In genomic region chr10:59906417-59907202, GRCh38 we compare ENCODE assay signal across 1 cellular context.
TF ChIP-seq lines count a peak whose summit lies in the region.

Gene CCDC6, minus strand, starts transcription at chr10:59906556. Its CDS starts 132 bp downstream, at chr10:59906424.

TF ChIP-seq in K562, 482 proteins besides CTCF, POLR2A, EP300 and RAD21 (continued from another document and continues in another):
- TF ChIP-seq RNF219 (CRISPR knock-in tag; IDR thresholded peaks at IDR 0.05), result no peak
- TF ChIP-seq RREB1 (CRISPR knock-in tag; IDR thresholded peaks at IDR 0.05), result peak; percentile 94
- peak; percentile 35; the same call in 1 of the 2 replicates for TF ChIP-seq HSF4 (CRISPR knock-in tag; IDR thresholded peaks at IDR 0.05; ENCODE audit: borderline replicate concordance)
- peak; percentile 65; the same call in 1 of the 2 replicates for TF ChIP-seq PHF8 (IDR thresholded peaks at IDR 0.05; ENCODE audit: borderline replicate concordance, low read length)
- TF ChIP-seq IRF1 (CRISPR knock-in tag; IDR thresholded peaks at IDR 0.05; ENCODE audit: borderline replicate concordance), result no peak
- no peak for TF ChIP-seq ZNF586 (CRISPR knock-in tag; conservative IDR thresholded peaks at IDR 0.05)
- 0 out of 2 replicates have a peak, but pooled peaks have one; percentile 47 for TF ChIP-seq E2F3 (CRISPR knock-in tag; IDR thresholded peaks at IDR 0.05)
- TF ChIP-seq ZC3H8 (IDR thresholded peaks at IDR 0.05), result no peak
- peak; percentile 56 for TF ChIP-seq FOXP1 (CRISPR knock-in tag; IDR thresholded peaks at IDR 0.05)
- TF ChIP-seq FOXM1 (IDR thresholded peaks at IDR 0.05; ENCODE audit: low read depth), result no peak
- 0 out of 2 replicates have a peak, but pooled peaks have one; percentile 53 for TF ChIP-seq FOXM1 (CRISPR knock-in tag; IDR thresholded peaks at IDR 0.05; ENCODE audit: low read depth)
- peak; percentile 5 for TF ChIP-seq DACH1 (IDR thresholded peaks at IDR 0.05; ENCODE audit: partially characterized antibody)
- no peak for TF ChIP-seq PTTG1 (tag; IDR thresholded peaks at IDR 0.05; ENCODE audit: low read depth)
- TF ChIP-seq FOXJ3 (CRISPR knock-in tag; IDR thresholded peaks at IDR 0.05), result no peak
- TF ChIP-seq ZBTB1 (CRISPR knock-in tag; IDR thresholded peaks at IDR 0.05; ENCODE audit: borderline replicate concordance, low read depth), result peak; percentile 91
- TF ChIP-seq ZNF830 (CRISPR knock-in tag; IDR thresholded peaks at IDR 0.05), result 0 out of 2 replicates have a peak, but pooled peaks have one; percentile 57
- no peak for TF ChIP-seq FOXJ2 (tag; IDR thresholded peaks at IDR 0.05)
- peak; percentile 47; the same call in 1 of the 2 replicates for TF ChIP-seq ZNF583 (CRISPR knock-in tag; IDR thresholded peaks at IDR 0.05)
- TF ChIP-seq SMAD2 (IDR thresholded peaks at IDR 0.05; ENCODE audit: low read depth, low read length), result no peak
- TF ChIP-seq LCOR (CRISPR knock-in tag; IDR thresholded peaks at IDR 0.05), result no peak; the same call in none of the 2 replicates
- TF ChIP-seq ZBTB17 (CRISPR knock-in tag; IDR thresholded peaks at IDR 0.05), result peak; percentile 93
- peak; percentile 79 for TF ChIP-seq GABPA (tag; conservative IDR thresholded peaks at IDR 0.05; ENCODE audit: low read depth)
- TF ChIP-seq, protein P1, sequence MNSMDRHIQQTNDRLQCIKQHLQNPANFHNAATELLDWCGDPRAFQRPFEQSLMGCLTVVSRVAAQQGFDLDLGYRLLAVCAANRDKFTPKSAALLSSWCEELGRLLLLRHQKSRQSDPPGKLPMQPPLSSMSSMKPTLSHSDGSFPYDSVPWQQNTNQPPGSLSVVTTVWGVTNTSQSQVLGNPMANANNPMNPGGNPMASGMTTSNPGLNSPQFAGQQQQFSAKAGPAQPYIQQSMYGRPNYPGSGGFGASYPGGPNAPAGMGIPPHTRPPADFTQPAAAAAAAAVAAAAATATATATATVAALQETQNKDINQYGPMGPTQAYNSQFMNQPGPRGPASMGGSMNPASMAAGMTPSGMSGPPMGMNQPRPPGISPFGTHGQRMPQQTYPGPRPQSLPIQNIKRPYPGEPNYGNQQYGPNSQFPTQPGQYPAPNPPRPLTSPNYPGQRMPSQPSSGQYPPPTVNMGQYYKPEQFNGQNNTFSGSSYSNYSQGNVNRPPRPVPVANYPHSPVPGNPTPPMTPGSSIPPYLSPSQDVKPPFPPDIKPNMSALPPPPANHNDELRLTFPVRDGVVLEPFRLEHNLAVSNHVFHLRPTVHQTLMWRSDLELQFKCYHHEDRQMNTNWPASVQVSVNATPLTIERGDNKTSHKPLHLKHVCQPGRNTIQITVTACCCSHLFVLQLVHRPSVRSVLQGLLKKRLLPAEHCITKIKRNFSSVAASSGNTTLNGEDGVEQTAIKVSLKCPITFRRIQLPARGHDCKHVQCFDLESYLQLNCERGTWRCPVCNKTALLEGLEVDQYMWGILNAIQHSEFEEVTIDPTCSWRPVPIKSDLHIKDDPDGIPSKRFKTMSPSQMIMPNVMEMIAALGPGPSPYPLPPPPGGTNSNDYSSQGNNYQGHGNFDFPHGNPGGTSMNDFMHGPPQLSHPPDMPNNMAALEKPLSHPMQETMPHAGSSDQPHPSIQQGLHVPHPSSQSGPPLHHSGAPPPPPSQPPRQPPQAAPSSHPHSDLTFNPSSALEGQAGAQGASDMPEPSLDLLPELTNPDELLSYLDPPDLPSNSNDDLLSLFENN (IDR thresholded peaks at IDR 0.05; ENCODE audit: low read depth in 2 of 2, low read length in 2 of 2), result peak in 1 of 2 experiments; percentile 54; a peak in 1 of 4 replicates
- TF ChIP-seq ETV5 (CRISPR knock-in tag; IDR thresholded peaks at IDR 0.05; ENCODE audit: low read depth), result 0 out of 2 replicates have a peak, but pooled peaks have one; percentile 44
- TF ChIP-seq, protein P2, sequence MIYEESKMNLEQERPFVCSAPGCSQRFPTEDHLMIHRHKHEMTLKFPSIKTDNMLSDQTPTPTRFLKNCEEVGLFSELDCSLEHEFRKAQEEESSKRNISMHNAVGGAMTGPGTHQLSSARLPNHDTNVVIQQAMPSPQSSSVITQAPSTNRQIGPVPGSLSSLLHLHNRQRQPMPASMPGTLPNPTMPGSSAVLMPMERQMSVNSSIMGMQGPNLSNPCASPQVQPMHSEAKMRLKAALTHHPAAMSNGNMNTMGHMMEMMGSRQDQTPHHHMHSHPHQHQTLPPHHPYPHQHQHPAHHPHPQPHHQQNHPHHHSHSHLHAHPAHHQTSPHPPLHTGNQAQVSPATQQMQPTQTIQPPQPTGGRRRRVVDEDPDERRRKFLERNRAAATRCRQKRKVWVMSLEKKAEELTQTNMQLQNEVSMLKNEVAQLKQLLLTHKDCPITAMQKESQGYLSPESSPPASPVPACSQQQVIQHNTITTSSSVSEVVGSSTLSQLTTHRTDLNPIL (CRISPR knock-in tag; IDR thresholded peaks at IDR 0.05), result no peak
- peak; percentile 87 for TF ChIP-seq ZEB2 (IDR thresholded peaks at IDR 0.05)
- TF ChIP-seq RAD51 (IDR thresholded peaks at IDR 0.05; ENCODE audit: borderline replicate concordance, low read depth), result peak; percentile 58; the same call in 1 of the 2 replicates
- TF ChIP-seq ZKSCAN8 (CRISPR knock-in tag; IDR thresholded peaks at IDR 0.05), result no peak
- TF ChIP-seq ZNF23 (CRISPR knock-in tag; IDR thresholded peaks at IDR 0.05), result 0 out of 2 replicates have a peak, but pooled peaks have one; percentile 23
- TF ChIP-seq ZNF644 (tag; IDR thresholded peaks at IDR 0.05; ENCODE audit: low read depth), result no peak
- no peak for TF ChIP-seq KAT8 (IDR thresholded peaks at IDR 0.05; ENCODE audit: low read depth)
- TF ChIP-seq BRD9 (IDR thresholded peaks at IDR 0.05; ENCODE audit: low read depth, partially characterized antibody), result peak; percentile 27
- TF ChIP-seq, protein P3, sequence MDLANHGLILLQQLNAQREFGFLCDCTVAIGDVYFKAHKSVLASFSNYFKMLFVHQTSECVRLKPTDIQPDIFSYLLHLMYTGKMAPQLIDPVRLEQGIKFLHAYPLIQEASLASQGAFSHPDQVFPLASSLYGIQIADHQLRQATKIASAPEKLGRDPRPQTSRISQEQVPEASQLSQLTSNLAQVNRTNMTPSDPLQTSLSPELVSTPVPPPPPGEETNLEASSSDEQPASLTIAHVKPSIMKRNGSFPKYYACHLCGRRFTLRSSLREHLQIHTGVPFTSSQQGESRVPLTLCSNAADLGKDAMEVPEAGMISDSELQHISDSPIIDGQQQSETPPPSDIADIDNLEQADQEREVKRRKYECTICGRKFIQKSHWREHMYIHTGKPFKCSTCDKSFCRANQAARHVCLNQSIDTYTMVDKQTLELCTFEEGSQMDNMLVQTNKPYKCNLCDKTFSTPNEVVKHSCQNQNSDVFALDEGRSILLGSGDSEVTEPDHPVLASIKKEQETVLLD (IDR thresholded peaks at IDR 0.05), result peak; percentile 79
- peak; percentile 95 for TF ChIP-seq SMAD4 (CRISPR knock-in tag; conservative IDR thresholded peaks at IDR 0.05)
- peak; percentile 58; the same call in 1 of the 2 replicates for TF ChIP-seq THAP12 (CRISPR knock-in tag; IDR thresholded peaks at IDR 0.05)
- TF ChIP-seq TCF7L2 (IDR thresholded peaks at IDR 0.05; ENCODE audit: low read depth, low read length), result no peak
- no peak for TF ChIP-seq FOXK1 (CRISPR knock-in tag; IDR thresholded peaks at IDR 0.05; ENCODE audit: borderline replicate concordance)
- peak; percentile 73; the same call in 1 of the 2 replicates for TF ChIP-seq HDAC8 (tag; IDR thresholded peaks at IDR 0.05)
- no peak for TF ChIP-seq PRPF4 (IDR thresholded peaks at IDR 0.05; ENCODE audit: insufficient read depth, low read depth, low read length, poor library complexity, severe bottlenecking)
- TF ChIP-seq ZFP1 (CRISPR knock-in tag; IDR thresholded peaks at IDR 0.05), result no peak
- no peak for TF ChIP-seq HMG20A (CRISPR knock-in tag; conservative IDR thresholded peaks at IDR 0.05)
- peak; percentile 76; the same call in 1 of the 2 replicates for TF ChIP-seq ZNF511 (CRISPR knock-in tag; IDR thresholded peaks at IDR 0.05)
- no peak for TF ChIP-seq ZNF764 (CRISPR knock-in tag; IDR thresholded peaks at IDR 0.05; ENCODE audit: low read depth)
